ENCODE assay signal across 1 cellular context in the genomic region with DNA sequence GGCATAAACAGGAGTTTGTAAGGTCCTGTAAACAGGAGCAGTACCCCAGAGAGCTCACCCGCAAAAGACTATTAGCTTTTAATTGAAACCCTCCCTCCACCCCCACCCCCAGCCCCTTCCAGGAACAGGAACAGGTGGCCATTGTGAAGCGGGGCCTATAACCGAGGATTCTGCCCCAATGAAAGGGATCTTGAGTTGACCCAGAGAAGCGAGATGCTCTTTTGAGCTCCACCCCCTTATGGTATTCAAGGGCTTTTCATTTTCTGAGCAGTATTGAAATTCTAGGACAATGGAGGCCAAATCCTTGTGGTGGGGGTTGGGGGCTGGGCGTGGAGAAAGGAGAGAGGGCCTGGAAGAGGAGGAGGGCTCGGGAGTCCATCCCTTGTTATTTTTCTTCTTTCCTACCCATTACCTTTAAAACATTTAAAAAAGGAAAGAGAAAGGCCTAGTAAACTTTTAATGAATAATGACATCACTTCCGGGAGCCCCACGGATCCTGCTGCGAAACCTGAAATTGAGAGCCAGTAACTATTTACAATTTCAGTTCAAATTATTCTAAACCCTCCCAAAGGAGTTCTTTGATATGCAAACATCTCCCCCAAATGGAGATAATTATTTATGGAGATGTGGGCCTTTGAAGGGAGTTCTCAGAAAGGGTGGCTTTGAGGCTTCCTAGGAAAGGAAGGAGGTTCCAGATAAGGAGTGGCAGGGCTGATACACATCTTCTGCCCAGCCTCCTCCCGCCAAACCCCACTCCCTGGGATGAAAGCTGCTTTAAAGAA.
TF ChIP-seq lines count a peak whose summit lies in the region.

No MANE protein-coding gene starts in this region.

TF ChIP-seq in K562, 482 proteins besides CTCF, POLR2A, EP300 and RAD21 (continued from another document and continues in another):
- TF ChIP-seq, protein P1, sequence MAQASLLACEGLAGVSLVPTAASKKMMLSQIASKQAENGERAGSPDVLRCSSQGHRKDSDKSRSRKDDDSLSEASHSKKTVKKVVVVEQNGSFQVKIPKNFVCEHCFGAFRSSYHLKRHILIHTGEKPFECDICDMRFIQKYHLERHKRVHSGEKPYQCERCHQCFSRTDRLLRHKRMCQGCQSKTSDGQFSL (CRISPR knock-in tag; IDR thresholded peaks at IDR 0.05) = no peak
- TF ChIP-seq, protein P1 (tag; IDR thresholded peaks at IDR 0.05) = no peak
- no peak for TF ChIP-seq HNRNPLL (IDR thresholded peaks at IDR 0.05; ENCODE audit: low read depth, low read length, poor library complexity, severe bottlenecking)
- no peak for TF ChIP-seq ZNF212 (CRISPR knock-in tag; IDR thresholded peaks at IDR 0.05)
- TF ChIP-seq, protein P2, sequence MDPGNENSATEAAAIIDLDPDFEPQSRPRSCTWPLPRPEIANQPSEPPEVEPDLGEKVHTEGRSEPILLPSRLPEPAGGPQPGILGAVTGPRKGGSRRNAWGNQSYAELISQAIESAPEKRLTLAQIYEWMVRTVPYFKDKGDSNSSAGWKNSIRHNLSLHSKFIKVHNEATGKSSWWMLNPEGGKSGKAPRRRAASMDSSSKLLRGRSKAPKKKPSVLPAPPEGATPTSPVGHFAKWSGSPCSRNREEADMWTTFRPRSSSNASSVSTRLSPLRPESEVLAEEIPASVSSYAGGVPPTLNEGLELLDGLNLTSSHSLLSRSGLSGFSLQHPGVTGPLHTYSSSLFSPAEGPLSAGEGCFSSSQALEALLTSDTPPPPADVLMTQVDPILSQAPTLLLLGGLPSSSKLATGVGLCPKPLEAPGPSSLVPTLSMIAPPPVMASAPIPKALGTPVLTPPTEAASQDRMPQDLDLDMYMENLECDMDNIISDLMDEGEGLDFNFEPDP (CRISPR knock-in tag; IDR thresholded peaks at IDR 0.05) = no peak
- TF ChIP-seq TCF3 (CRISPR knock-in tag; IDR thresholded peaks at IDR 0.05) = peak; percentile 32; the same call in 1 of the 2 replicates
- TF ChIP-seq HSF4 (CRISPR knock-in tag; IDR thresholded peaks at IDR 0.05; ENCODE audit: borderline replicate concordance) = no peak
- no peak for TF ChIP-seq CBFA2T2 (conservative IDR thresholded peaks at IDR 0.05)
- no peak for TF ChIP-seq FOS (IDR thresholded peaks at IDR 0.05; ENCODE audit: extremely low read depth, insufficient read length)
- no peak for TF ChIP-seq ZNF696 (CRISPR knock-in tag; conservative IDR thresholded peaks at IDR 0.05)
- no peak for TF ChIP-seq HNRNPK (IDR thresholded peaks at IDR 0.05; ENCODE audit: low read depth, low read length, poor library complexity, severe bottlenecking)
- no peak for TF ChIP-seq ZNF23 (CRISPR knock-in tag; IDR thresholded peaks at IDR 0.05)
- TF ChIP-seq FOSL1 (tag; conservative IDR thresholded peaks at IDR 0.05) = no peak
- TF ChIP-seq RBM22 (IDR thresholded peaks at IDR 0.05; ENCODE audit: low read depth, low read length, poor library complexity, severe bottlenecking) = no peak
- no peak for TF ChIP-seq CAMTA2 (CRISPR knock-in tag; conservative IDR thresholded peaks at IDR 0.05)
- TF ChIP-seq, protein P3, sequence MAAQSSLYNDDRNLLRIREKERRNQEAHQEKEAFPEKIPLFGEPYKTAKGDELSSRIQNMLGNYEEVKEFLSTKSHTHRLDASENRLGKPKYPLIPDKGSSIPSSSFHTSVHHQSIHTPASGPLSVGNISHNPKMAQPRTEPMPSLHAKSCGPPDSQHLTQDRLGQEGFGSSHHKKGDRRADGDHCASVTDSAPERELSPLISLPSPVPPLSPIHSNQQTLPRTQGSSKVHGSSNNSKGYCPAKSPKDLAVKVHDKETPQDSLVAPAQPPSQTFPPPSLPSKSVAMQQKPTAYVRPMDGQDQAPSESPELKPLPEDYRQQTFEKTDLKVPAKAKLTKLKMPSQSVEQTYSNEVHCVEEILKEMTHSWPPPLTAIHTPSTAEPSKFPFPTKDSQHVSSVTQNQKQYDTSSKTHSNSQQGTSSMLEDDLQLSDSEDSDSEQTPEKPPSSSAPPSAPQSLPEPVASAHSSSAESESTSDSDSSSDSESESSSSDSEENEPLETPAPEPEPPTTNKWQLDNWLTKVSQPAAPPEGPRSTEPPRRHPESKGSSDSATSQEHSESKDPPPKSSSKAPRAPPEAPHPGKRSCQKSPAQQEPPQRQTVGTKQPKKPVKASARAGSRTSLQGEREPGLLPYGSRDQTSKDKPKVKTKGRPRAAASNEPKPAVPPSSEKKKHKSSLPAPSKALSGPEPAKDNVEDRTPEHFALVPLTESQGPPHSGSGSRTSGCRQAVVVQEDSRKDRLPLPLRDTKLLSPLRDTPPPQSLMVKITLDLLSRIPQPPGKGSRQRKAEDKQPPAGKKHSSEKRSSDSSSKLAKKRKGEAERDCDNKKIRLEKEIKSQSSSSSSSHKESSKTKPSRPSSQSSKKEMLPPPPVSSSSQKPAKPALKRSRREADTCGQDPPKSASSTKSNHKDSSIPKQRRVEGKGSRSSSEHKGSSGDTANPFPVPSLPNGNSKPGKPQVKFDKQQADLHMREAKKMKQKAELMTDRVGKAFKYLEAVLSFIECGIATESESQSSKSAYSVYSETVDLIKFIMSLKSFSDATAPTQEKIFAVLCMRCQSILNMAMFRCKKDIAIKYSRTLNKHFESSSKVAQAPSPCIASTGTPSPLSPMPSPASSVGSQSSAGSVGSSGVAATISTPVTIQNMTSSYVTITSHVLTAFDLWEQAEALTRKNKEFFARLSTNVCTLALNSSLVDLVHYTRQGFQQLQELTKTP (IDR thresholded peaks at IDR 0.05; ENCODE audit: low read depth in 1 of 2, partially characterized antibody in 2 of 2) = no peak
- TF ChIP-seq BCOR (IDR thresholded peaks at IDR 0.05) = no peak
- no peak for TF ChIP-seq DNMT1 (IDR thresholded peaks at IDR 0.05)
- no peak for TF ChIP-seq NEUROD1 (IDR thresholded peaks at IDR 0.05; ENCODE audit: borderline replicate concordance, low read depth, low read length, partially characterized antibody)
- TF ChIP-seq, protein P4, sequence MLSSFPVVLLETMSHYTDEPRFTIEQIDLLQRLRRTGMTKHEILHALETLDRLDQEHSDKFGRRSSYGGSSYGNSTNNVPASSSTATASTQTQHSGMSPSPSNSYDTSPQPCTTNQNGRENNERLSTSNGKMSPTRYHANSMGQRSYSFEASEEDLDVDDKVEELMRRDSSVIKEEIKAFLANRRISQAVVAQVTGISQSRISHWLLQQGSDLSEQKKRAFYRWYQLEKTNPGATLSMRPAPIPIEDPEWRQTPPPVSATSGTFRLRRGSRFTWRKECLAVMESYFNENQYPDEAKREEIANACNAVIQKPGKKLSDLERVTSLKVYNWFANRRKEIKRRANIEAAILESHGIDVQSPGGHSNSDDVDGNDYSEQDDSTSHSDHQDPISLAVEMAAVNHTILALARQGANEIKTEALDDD (IDR thresholded peaks at IDR 0.05) = no peak
- TF ChIP-seq, protein P5, sequence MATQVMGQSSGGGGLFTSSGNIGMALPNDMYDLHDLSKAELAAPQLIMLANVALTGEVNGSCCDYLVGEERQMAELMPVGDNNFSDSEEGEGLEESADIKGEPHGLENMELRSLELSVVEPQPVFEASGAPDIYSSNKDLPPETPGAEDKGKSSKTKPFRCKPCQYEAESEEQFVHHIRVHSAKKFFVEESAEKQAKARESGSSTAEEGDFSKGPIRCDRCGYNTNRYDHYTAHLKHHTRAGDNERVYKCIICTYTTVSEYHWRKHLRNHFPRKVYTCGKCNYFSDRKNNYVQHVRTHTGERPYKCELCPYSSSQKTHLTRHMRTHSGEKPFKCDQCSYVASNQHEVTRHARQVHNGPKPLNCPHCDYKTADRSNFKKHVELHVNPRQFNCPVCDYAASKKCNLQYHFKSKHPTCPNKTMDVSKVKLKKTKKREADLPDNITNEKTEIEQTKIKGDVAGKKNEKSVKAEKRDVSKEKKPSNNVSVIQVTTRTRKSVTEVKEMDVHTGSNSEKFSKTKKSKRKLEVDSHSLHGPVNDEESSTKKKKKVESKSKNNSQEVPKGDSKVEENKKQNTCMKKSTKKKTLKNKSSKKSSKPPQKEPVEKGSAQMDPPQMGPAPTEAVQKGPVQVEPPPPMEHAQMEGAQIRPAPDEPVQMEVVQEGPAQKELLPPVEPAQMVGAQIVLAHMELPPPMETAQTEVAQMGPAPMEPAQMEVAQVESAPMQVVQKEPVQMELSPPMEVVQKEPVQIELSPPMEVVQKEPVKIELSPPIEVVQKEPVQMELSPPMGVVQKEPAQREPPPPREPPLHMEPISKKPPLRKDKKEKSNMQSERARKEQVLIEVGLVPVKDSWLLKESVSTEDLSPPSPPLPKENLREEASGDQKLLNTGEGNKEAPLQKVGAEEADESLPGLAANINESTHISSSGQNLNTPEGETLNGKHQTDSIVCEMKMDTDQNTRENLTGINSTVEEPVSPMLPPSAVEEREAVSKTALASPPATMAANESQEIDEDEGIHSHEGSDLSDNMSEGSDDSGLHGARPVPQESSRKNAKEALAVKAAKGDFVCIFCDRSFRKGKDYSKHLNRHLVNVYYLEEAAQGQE (CRISPR knock-in tag; IDR thresholded peaks at IDR 0.05; ENCODE audit: low read depth) = no peak
- 0 out of 2 replicates have a peak, but pooled peaks have one; percentile 31 for TF ChIP-seq HDAC2 (IDR thresholded peaks at IDR 0.05)
- TF ChIP-seq KAT7 (CRISPR knock-in tag; IDR thresholded peaks at IDR 0.05; ENCODE audit: borderline replicate concordance) = no peak
- TF ChIP-seq RCOR1 (IDR thresholded peaks at IDR 0.05; ENCODE audit: borderline replicate concordance in 1 of 2, low read depth in 2 of 2, low read length in 2 of 2) = peak in 1 of 2 experiments; percentile 62; a peak in 1 of 4 replicates
- TF ChIP-seq MTA1 (IDR thresholded peaks at IDR 0.05; ENCODE audit: borderline replicate concordance) = no peak
- no peak for TF ChIP-seq KDM4B (IDR thresholded peaks at IDR 0.05; ENCODE audit: borderline replicate concordance in 2 of 2, low read depth in 1 of 2)
- TF ChIP-seq TAF15 (IDR thresholded peaks at IDR 0.05; ENCODE audit: low read depth, low read length) = no peak
- TF ChIP-seq NCOA2 (IDR thresholded peaks at IDR 0.05; ENCODE audit: partially characterized antibody in 2 of 2) = no peak
- TF ChIP-seq CCNT2 (IDR thresholded peaks at IDR 0.05; ENCODE audit: borderline replicate concordance, extremely low read depth, insufficient read length, low read depth, low read length) = no peak
- TF ChIP-seq, protein P6, sequence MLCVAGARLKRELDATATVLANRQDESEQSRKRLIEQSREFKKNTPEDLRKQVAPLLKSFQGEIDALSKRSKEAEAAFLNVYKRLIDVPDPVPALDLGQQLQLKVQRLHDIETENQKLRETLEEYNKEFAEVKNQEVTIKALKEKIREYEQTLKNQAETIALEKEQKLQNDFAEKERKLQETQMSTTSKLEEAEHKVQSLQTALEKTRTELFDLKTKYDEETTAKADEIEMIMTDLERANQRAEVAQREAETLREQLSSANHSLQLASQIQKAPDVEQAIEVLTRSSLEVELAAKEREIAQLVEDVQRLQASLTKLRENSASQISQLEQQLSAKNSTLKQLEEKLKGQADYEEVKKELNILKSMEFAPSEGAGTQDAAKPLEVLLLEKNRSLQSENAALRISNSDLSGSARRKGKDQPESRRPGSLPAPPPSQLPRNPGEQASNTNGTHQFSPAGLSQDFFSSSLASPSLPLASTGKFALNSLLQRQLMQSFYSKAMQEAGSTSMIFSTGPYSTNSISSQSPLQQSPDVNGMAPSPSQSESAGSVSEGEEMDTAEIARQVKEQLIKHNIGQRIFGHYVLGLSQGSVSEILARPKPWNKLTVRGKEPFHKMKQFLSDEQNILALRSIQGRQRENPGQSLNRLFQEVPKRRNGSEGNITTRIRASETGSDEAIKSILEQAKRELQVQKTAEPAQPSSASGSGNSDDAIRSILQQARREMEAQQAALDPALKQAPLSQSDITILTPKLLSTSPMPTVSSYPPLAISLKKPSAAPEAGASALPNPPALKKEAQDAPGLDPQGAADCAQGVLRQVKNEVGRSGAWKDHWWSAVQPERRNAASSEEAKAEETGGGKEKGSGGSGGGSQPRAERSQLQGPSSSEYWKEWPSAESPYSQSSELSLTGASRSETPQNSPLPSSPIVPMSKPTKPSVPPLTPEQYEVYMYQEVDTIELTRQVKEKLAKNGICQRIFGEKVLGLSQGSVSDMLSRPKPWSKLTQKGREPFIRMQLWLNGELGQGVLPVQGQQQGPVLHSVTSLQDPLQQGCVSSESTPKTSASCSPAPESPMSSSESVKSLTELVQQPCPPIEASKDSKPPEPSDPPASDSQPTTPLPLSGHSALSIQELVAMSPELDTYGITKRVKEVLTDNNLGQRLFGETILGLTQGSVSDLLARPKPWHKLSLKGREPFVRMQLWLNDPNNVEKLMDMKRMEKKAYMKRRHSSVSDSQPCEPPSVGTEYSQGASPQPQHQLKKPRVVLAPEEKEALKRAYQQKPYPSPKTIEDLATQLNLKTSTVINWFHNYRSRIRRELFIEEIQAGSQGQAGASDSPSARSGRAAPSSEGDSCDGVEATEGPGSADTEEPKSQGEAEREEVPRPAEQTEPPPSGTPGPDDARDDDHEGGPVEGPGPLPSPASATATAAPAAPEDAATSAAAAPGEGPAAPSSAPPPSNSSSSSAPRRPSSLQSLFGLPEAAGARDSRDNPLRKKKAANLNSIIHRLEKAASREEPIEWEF (CRISPR knock-in tag; IDR thresholded peaks at IDR 0.05) = no peak
- no peak for TF ChIP-seq SRSF1 (IDR thresholded peaks at IDR 0.05; ENCODE audit: low read depth, low read length)
- TF ChIP-seq, protein P7, sequence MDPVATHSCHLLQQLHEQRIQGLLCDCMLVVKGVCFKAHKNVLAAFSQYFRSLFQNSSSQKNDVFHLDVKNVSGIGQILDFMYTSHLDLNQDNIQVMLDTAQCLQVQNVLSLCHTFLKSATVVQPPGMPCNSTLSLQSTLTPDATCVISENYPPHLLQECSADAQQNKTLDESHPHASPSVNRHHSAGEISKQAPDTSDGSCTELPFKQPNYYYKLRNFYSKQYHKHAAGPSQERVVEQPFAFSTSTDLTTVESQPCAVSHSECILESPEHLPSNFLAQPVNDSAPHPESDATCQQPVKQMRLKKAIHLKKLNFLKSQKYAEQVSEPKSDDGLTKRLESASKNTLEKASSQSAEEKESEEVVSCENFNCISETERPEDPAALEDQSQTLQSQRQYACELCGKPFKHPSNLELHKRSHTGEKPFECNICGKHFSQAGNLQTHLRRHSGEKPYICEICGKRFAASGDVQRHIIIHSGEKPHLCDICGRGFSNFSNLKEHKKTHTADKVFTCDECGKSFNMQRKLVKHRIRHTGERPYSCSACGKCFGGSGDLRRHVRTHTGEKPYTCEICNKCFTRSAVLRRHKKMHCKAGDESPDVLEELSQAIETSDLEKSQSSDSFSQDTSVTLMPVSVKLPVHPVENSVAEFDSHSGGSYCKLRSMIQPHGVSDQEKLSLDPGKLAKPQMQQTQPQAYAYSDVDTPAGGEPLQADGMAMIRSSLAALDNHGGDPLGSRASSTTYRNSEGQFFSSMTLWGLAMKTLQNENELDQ (CRISPR knock-in tag; IDR thresholded peaks at IDR 0.05; ENCODE audit: borderline replicate concordance) = no peak
- TF ChIP-seq RFX1 (IDR thresholded peaks at IDR 0.05) = no peak
- 0 out of 2 replicates have a peak, but pooled peaks have one; percentile 25 for TF ChIP-seq FOXM1 (IDR thresholded peaks at IDR 0.05; ENCODE audit: low read depth)
- TF ChIP-seq FOXM1 (CRISPR knock-in tag; IDR thresholded peaks at IDR 0.05; ENCODE audit: low read depth) = no peak
- TF ChIP-seq SLC30A9 (CRISPR knock-in tag; IDR thresholded peaks at IDR 0.05) = no peak
- no peak for TF ChIP-seq CREM (IDR thresholded peaks at IDR 0.05; ENCODE audit: low read depth)
- no peak for TF ChIP-seq ZNF354B (CRISPR knock-in tag; IDR thresholded peaks at IDR 0.05)
- TF ChIP-seq SIN3A (IDR thresholded peaks at IDR 0.05; ENCODE audit: borderline replicate concordance in 2 of 2, control insufficient read depth in 1 of 2, low read depth in 2 of 2, low read length in 2 of 2) = no peak
- TF ChIP-seq STAT5A (IDR thresholded peaks at IDR 0.05; ENCODE audit: borderline replicate concordance, low read length) = peak; percentile 45; the same call in 1 of the 2 replicates
- TF ChIP-seq PTTG1 (tag; IDR thresholded peaks at IDR 0.05; ENCODE audit: low read depth) = no peak
- no peak for TF ChIP-seq SRSF9 (IDR thresholded peaks at IDR 0.05; ENCODE audit: borderline replicate concordance, low read depth, low read length)
